ENCODE assay signal across 15 cellular contexts in genomic region chr5:134041570-134042411, GRCh38. TPM values are rescaled to one million over a fixed set of nuclear protein-coding genes. Genes with fewer than 3 reads are reported as not detected.
DNase-seq lines count a peak whose midpoint lies in the region; ATAC-seq and TF ChIP-seq lines count a peak whose summit lies in the region.
"Had no signal": no experiment of that assay in that cellular context is flagged by ENCODE, and none has a peak within 500 bp of the region (broad histone marks: within the 10 kb centered on the region; RNA-seq: fewer than 3 reads in every experiment).

No MANE protein-coding gene starts in this region.

- no peak for DNase-seq in CD4-positive, alpha-beta T cell
- peak; percentile 41 for DNase-seq in activated CD8-positive, alpha-beta T cell treated with anti-CD3 and anti-CD28 coated beads for 36 hours
- DNase-seq in middle frontal gyrus (ENCODE audit: extremely low spot score, low spot score) = no peak
- DNase-seq in DMS53 (lab: John Stamatoyannopoulos, UW) = no peak
- no peak for DNase-seq in NCI-H446 (lab: John Stamatoyannopoulos, UW)
- DNase-seq in GDM1 (lab: John Stamatoyannopoulos, UW) = no peak
- DNase-seq: KBM-7, kidney glomerular epithelial cell, naive B cell, NCI-H2029 treated with DMSO at 0.1 percent for 48 hours, upper lobe of left lung had no signal

- POLR2A ChIA-PET in CD4-positive, alpha-beta T cell (lab: Charles Lee) = interaction anchor here (1.4 to 15.8 kb wide), 9 partner anchors 12 to 184 kb away, joined by 5 to 350 read pairs (median 18); partner anchors contain the start of genes PPP2CA and TCF7
- POLR2A ChIA-PET in activated CD8-positive, alpha-beta T cell treated with anti-CD3 and anti-CD28 coated beads for 36 hours (lab: Charles Lee) = interaction anchor here (0.6 to 4.7 kb wide), 10 partner anchors 16 to 141 kb away, joined by 3 to 43 read pairs (median 4); partner anchors contain the start of gene VDAC1

- intact Hi-C loops in CD4-positive, alpha-beta T cell (cut with DNase I, micrococcal nuclease) = loop anchor here in 1 of 2 experiments (2.0 kb wide), 2 partner anchors 21 to 61 kb away; no protein-coding TSS in a partner anchor
- intact Hi-C loops in activated CD8-positive, alpha-beta T cell treated with anti-CD3 and anti-CD28 coated beads for 36 hours (cut with micrococcal nuclease) = no loop called here

- ATAC-seq in CD4-positive, alpha-beta T cell (ENCODE audit: poor library complexity) = no peak
- ATAC-seq in GM18867 (IDR thresholded peaks at IDR 0.05; ENCODE audit: unreplicated experiment) (peak; percentile 68), HG02852 (IDR thresholded peaks at IDR 0.05; ENCODE audit: unreplicated experiment) (peak; percentile 73)
- peak; percentile 32 for ATAC-seq in activated CD8-positive, alpha-beta T cell treated with anti-CD3 and anti-CD28 coated beads for 36 hours
- ATAC-seq: gastroesophageal sphincter had no signal

- no peaks in the 10 kb centered on the region for H3K27me3 ChIP-seq in CD4-positive, alpha-beta T cell (ENCODE audit: control insufficient read depth, insufficient read depth, low read length)
- H3K27me3 ChIP-seq: ascending aorta, gastroesophageal sphincter, upper lobe of left lung had no signal

- TF ChIP-seq CTCF in CD4-positive, alpha-beta T cell (IDR thresholded peaks at IDR 0.05) = no peak
- TF ChIP-seq CTCF in activated CD8-positive, alpha-beta T cell treated with anti-CD3 and anti-CD28 coated beads for 36 hours (IDR thresholded peaks at IDR 0.05) = no peak

- no peak overlapping the region for H3K27ac ChIP-seq in CD4-positive, alpha-beta T cell (ENCODE audit: low read depth, low read length)
- H3K27ac ChIP-seq: ascending aorta, gastroesophageal sphincter, upper lobe of left lung had no signal

- H3K9me3 ChIP-seq in CD4-positive, alpha-beta T cell (ENCODE audit: control insufficient read depth, low read length) = no peaks in the 10 kb centered on the region
- H3K9me3 ChIP-seq: ascending aorta, gastroesophageal sphincter, upper lobe of left lung had no signal

- CTCF ChIA-PET in CD4-positive, alpha-beta T cell (lab: Charles Lee) = interaction anchor here (1.9 to 4.0 kb wide), 3 partner anchors 15 to 100 kb away, joined by 4 to 114 read pairs (median 66); no protein-coding TSS in a partner anchor
- CTCF ChIA-PET in activated CD8-positive, alpha-beta T cell treated with anti-CD3 and anti-CD28 coated beads for 36 hours (lab: Charles Lee) = interaction anchor here (0.9 to 25.4 kb wide), 10 partner anchors 10 to 99 kb away, joined by 4 to 1049 read pairs (median 28); partner anchors contain the start of gene TCF7

- H3K27me3 Mint-ChIP-seq in CD4-positive, alpha-beta T cell = no peaks in the 10 kb centered on the region
- no peaks in the 10 kb centered on the region for H3K27me3 Mint-ChIP-seq in activated CD8-positive, alpha-beta T cell treated with anti-CD3 and anti-CD28 coated beads for 36 hours
- H3K27me3 Mint-ChIP-seq: naive B cell had no signal

- no peaks in the 10 kb centered on the region for H3K9me3 Mint-ChIP-seq in CD4-positive, alpha-beta T cell
- H3K9me3 Mint-ChIP-seq in activated CD8-positive, alpha-beta T cell treated with anti-CD3 and anti-CD28 coated beads for 36 hours = no peaks in the 10 kb centered on the region
- H3K9me3 Mint-ChIP-seq: naive B cell had no signal

- H3K4me3 Mint-ChIP-seq in CD4-positive, alpha-beta T cell = peak overlapping the region; percentile 30
- no peak overlapping the region for H3K4me3 Mint-ChIP-seq in activated CD8-positive, alpha-beta T cell treated with anti-CD3 and anti-CD28 coated beads for 36 hours
- H3K4me3 Mint-ChIP-seq: naive B cell had no signal

- H3K36me3 Mint-ChIP-seq in CD4-positive, alpha-beta T cell (ENCODE audit: low read depth) = no peaks in the 10 kb centered on the region
- no peaks in the 10 kb centered on the region for H3K36me3 Mint-ChIP-seq in activated CD8-positive, alpha-beta T cell treated with anti-CD3 and anti-CD28 coated beads for 36 hours (ENCODE audit: low read depth)
- H3K36me3 Mint-ChIP-seq: naive B cell had no signal

- H3K27ac Mint-ChIP-seq in CD4-positive, alpha-beta T cell = peak overlapping the region; percentile 47
- no peak overlapping the region for H3K27ac Mint-ChIP-seq in activated CD8-positive, alpha-beta T cell treated with anti-CD3 and anti-CD28 coated beads for 36 hours

- H3K4me1 Mint-ChIP-seq in CD4-positive, alpha-beta T cell (ENCODE audit: low read depth) = peaks cover 78% of the 10 kb centered on the region
- peaks cover 32% of the 10 kb centered on the region for H3K4me1 Mint-ChIP-seq in activated CD8-positive, alpha-beta T cell treated with anti-CD3 and anti-CD28 coated beads for 36 hours (ENCODE audit: low read depth)

RNA-seq across cellular contexts. Expression of gene VDAC1, which starts 37.0 kb away (rescaled TPM):
- 10 to 100 TPM; 46.8 to 50.9 TPM for total RNA-seq in CD4-positive, alpha-beta T cell
- total RNA-seq in activated CD8-positive, alpha-beta T cell treated with anti-CD3 and anti-CD28 coated beads for 36 hours = 100 to 1,000 TPM; 481 to 484 TPM

Comparison
In these comparisons a context has a peak if more than half of its experiments do, and no peak if none do; other contexts are left out.
1. RNA of gene VDAC1, which starts 37.0 kb away (total RNA-seq): 481 to 484 TPM in activated CD8-positive, alpha-beta T cell treated with anti-CD3 and anti-CD28 coated beads for 36 hours; 46.8 to 50.9 TPM in CD4-positive, alpha-beta T cell; every median in the first group is over 4 times any median in the second.